In the genomic region with DNA sequence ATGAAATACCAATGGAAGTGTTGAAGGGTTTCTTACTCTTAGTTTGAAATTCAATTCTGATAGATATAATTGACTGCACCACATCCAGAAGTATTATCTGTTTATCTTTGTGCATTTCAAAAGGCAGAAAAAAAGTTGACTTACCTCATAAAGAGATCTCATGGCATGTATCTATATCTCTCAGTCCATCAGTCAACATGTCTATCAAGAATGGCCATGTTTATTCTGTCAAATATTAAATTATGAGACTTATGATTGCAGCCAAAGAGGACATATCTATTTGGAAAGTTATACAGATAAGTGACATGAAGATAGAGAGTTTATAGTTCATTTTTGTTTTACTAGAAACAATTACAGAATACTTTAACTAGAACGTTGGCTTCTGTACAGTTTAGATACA, we compare ENCODE assay signal across 23 cellular contexts.
"Had no signal": no experiment of that assay in that cellular context is flagged by ENCODE, and none has a peak within 500 bp of the region (broad histone marks: within the 10 kb centered on the region; RNA-seq: fewer than 3 reads in every experiment).

No MANE protein-coding gene starts in this region.

- ATAC-seq: heart right ventricle; natural killer cell treated with Interleukin-12 subunit alpha and Interleukin-12 subunit beta and Interleukin-15 and Interleukin-18, amount 100 ng/mL, for 72 hours; stimulated activated effector memory CD8-positive, alpha-beta T cell treated with anti-CD3 and anti-CD28 coated beads, Interleukin-12 subunit alpha, Interleukin-12 subunit beta, amount 100 ng/mL, for 72 hours had no signal

- H3K27ac ChIP-seq: heart right ventricle, hepatocyte, left ventricle myocardium inferior, ovary, suprapubic skin, transverse colon, upper lobe of left lung, vagina had no signal

- H3K27me3 Mint-ChIP-seq: naive B cell; natural killer cell treated with Interleukin-12 subunit alpha and Interleukin-12 subunit beta and Interleukin-15 and Interleukin-18, amount 100 ng/mL, for 72 hours; progenitor cell of endocrine pancreas; stimulated activated naive CD8-positive, alpha-beta T cell treated with anti-CD3 and anti-CD28 coated beads, Interleukin-15, Interleukin-2, amounts not matched to agents 100 ng/mL and 50 ng/mL, for 24 hours had no signal

- H3K9me3 ChIP-seq: heart right ventricle, left ventricle myocardium inferior, ovary, suprapubic skin, transverse colon, upper lobe of left lung, vagina had no signal

- H3K4me1 ChIP-seq: heart right ventricle, left ventricle myocardium inferior, transverse colon, vagina had no signal

- H3K4me1 Mint-ChIP-seq: stimulated activated effector memory CD8-positive, alpha-beta T cell treated with anti-CD3 and anti-CD28 coated beads, Interleukin-12 subunit alpha, Interleukin-12 subunit beta, amount 100 ng/mL, for 72 hours had no signal

- H3K27ac Mint-ChIP-seq: mesothelial cell of epicardium; naive B cell; natural killer cell treated with Interleukin-12 subunit alpha and Interleukin-12 subunit beta and Interleukin-15 and Interleukin-18, amount 100 ng/mL, for 72 hours; progenitor cell of endocrine pancreas; stimulated activated effector memory CD8-positive, alpha-beta T cell treated with anti-CD3 and anti-CD28 coated beads, Interleukin-12 subunit alpha, Interleukin-12 subunit beta, amount 100 ng/mL, for 72 hours; stimulated activated naive CD8-positive, alpha-beta T cell treated with anti-CD3 and anti-CD28 coated beads, Interleukin-15, Interleukin-2, amounts not matched to agents 100 ng/mL and 50 ng/mL, for 24 hours had no signal

- H3K4me3 ChIP-seq: heart right ventricle, hepatocyte, left ventricle myocardium inferior, lung, ovary, suprapubic skin, transverse colon, upper lobe of left lung, vagina had no signal

- H3K9me3 Mint-ChIP-seq: mesothelial cell of epicardium; naive B cell; natural killer cell treated with Interleukin-12 subunit alpha and Interleukin-12 subunit beta and Interleukin-15 and Interleukin-18, amount 100 ng/mL, for 72 hours; stimulated activated effector memory CD8-positive, alpha-beta T cell treated with anti-CD3 and anti-CD28 coated beads, Interleukin-12 subunit alpha, Interleukin-12 subunit beta, amount 100 ng/mL, for 72 hours; stimulated activated naive CD8-positive, alpha-beta T cell treated with anti-CD3 and anti-CD28 coated beads, Interleukin-15, Interleukin-2, amounts not matched to agents 100 ng/mL and 50 ng/mL, for 24 hours had no signal

- H3K36me3 ChIP-seq: heart right ventricle, left ventricle myocardium inferior, ovary, suprapubic skin, transverse colon, upper lobe of left lung, vagina had no signal

- H3K79me2 ChIP-seq: hepatocyte had no signal

- H2AFZ ChIP-seq: hepatocyte had no signal

- DNase-seq: heart right ventricle; islet precursor cell; left ventricle myocardium inferior; mesendoderm; naive B cell; ovary; retina; right cardiac atrium; small intestine; stimulated activated CD4-positive, alpha-beta T cell treated with anti-CD3 and anti-CD28 coated beads, Interleukin-1b, Interleukin-23, amount 100 ng/mL, for 48 hours; stimulated activated CD4-positive, alpha-beta T cell treated with anti-CD3 and anti-CD28 coated beads, Interleukin-4, amount 100 ng/mL, for 24 hours; stimulated activated naive CD4-positive, alpha-beta T cell; transverse colon; upper lobe of left lung had no signal

- H3K4me2 ChIP-seq: hepatocyte had no signal

- H3K36me3 Mint-ChIP-seq: mesothelial cell of epicardium; naive B cell; natural killer cell treated with Interleukin-12 subunit alpha and Interleukin-12 subunit beta and Interleukin-15 and Interleukin-18, amount 100 ng/mL, for 72 hours; stimulated activated effector memory CD8-positive, alpha-beta T cell treated with anti-CD3 and anti-CD28 coated beads, Interleukin-12 subunit alpha, Interleukin-12 subunit beta, amount 100 ng/mL, for 72 hours had no signal

- H3K27me3 ChIP-seq: heart right ventricle, hepatocyte, ovary, suprapubic skin, transverse colon, upper lobe of left lung, vagina had no signal

- H3K4me3 Mint-ChIP-seq: mesothelial cell of epicardium; naive B cell; natural killer cell treated with Interleukin-12 subunit alpha and Interleukin-12 subunit beta and Interleukin-15 and Interleukin-18, amount 100 ng/mL, for 72 hours; stimulated activated effector memory CD8-positive, alpha-beta T cell treated with anti-CD3 and anti-CD28 coated beads, Interleukin-12 subunit alpha, Interleukin-12 subunit beta, amount 100 ng/mL, for 72 hours; stimulated activated naive CD8-positive, alpha-beta T cell treated with anti-CD3 and anti-CD28 coated beads, Interleukin-15, Interleukin-2, amounts not matched to agents 100 ng/mL and 50 ng/mL, for 24 hours had no signal
